7 cellular contexts compared by ENCODE assay signal in the genomic region with DNA sequence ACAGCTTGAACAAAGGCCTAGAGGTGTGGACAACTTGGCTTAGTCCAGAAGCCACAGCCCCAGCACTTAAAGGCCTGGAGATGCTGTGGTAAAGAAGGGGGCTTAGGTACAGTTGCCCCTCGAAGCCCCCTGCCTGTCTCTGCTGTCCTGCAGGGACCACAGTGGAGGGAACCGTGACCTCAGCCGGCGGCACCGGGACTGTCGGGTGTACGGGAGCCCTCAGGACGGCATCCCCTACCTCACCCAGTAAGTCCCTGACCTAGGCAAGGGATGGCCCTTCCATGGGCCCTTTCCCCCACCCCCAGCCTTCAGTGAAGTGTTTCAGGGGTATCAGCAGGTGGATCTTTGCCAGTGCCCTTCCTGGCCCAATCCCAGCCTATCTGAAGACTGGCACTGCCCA. TPM values are rescaled to one million over a fixed set of nuclear protein-coding genes. Genes with fewer than 3 reads are reported as not detected.
"Had no signal": no experiment of that assay in that cellular context is flagged by ENCODE, and none has a peak within 500 bp of the region (broad histone marks: within the 10 kb centered on the region; RNA-seq: fewer than 3 reads in every experiment).

No MANE protein-coding gene starts in this region.

- H3K4me3 ChIP-seq: GM23338, K562 had no signal

- ATAC-seq: GM23338, K562 had no signal

- H3K4me2 ChIP-seq: GM23338 had no signal

- DNase-seq: HCEC 1CT, IMR-90, KG1 had no signal

- H2AFZ ChIP-seq: GM23338 had no signal

RNA-seq across cellular contexts. Expression of a gene that starts 15.3 kb away (rescaled TPM):
- total RNA-seq: GM23338, H1, HT-29, IMR-90, K562 had no signal
- polyA plus RNA-seq: H1, IMR-90 had no signal

RNA-seq across cellular contexts. Expression of a gene that starts 40.7 kb away (rescaled TPM):
- total RNA-seq: GM23338 had no signal
